Comparison of ENCODE assay signal across 19 cellular contexts in genomic region chr6:169145991-169146501, GRCh38.
DNase-seq lines count a peak whose midpoint lies in the region; ATAC-seq and TF ChIP-seq lines count a peak whose summit lies in the region.
"Had no signal": no experiment of that assay in that cellular context is flagged by ENCODE, and none has a peak within 500 bp of the region (broad histone marks: within the 10 kb centered on the region; RNA-seq: fewer than 3 reads in every experiment).

No MANE protein-coding gene starts in this region.

- H3K27me3 ChIP-seq in BJ (ENCODE audit: control insufficient read depth, insufficient read depth, low read length) = no peaks in the 10 kb centered on the region
- no peaks in the 10 kb centered on the region for H3K27me3 ChIP-seq in adipocyte (replicated peaks; ENCODE audit: control insufficient read depth, insufficient read depth, low read length)
- no peaks in the 10 kb centered on the region for H3K27me3 ChIP-seq in ascending aorta
- H3K27me3 ChIP-seq: right lobe of liver had no signal

- TF ChIP-seq CTCF in BJ (IDR thresholded peaks at IDR 0.05; ENCODE audit: insufficient read depth, low read depth, low read length) (no peak), osteocyte (IDR thresholded peaks at IDR 0.05) (no peak), ascending aorta (IDR thresholded peaks at IDR 0.05) (no peak)

- intact Hi-C loops in ascending aorta (cut with DNase I) = no loop called here

- peaks cover 14% of the 10 kb centered on the region for H3K36me3 Mint-ChIP-seq in osteocyte (ENCODE audit: unreplicated experiment)
- H3K36me3 Mint-ChIP-seq: type B pancreatic cell had no signal

- H3K9me3 Mint-ChIP-seq in osteocyte (ENCODE audit: unreplicated experiment) = peaks cover 24% of the 10 kb centered on the region

- ATAC-seq in HG02571 (IDR thresholded peaks at IDR 0.05; ENCODE audit: unreplicated experiment) (no peak), HG02678 (IDR thresholded peaks at IDR 0.05; ENCODE audit: unreplicated experiment) (no peak)
- ATAC-seq: activated naive CD8-positive, alpha-beta T cell treated with anti-CD3 and anti-CD28 coated beads, Interleukin-2, amount 50 U/mL, for 24 hours; activated T-cell treated with anti-CD3 and anti-CD28 coated beads, Interleukin-2, amount 50 U/mL, for 72 hours; lower lobe of right lung; right lobe of liver had no signal

- no peak overlapping the region for H3K9ac ChIP-seq in adipocyte (ENCODE audit: low read length)

- H3K4me1 Mint-ChIP-seq in osteocyte (ENCODE audit: unreplicated experiment) = peaks cover 40% of the 10 kb centered on the region
- H3K4me1 Mint-ChIP-seq: activated naive CD8-positive, alpha-beta T cell treated with anti-CD3 and anti-CD28 coated beads, Interleukin-2, amount 50 U/mL, for 24 hours had no signal

- CTCF ChIA-PET in BJ (lab: Yijun Ruan, JAX) = no interaction called here

- no peak overlapping the region for H3K4me3 Mint-ChIP-seq in osteocyte (ENCODE audit: unreplicated experiment)
- H3K4me3 Mint-ChIP-seq: activated naive CD8-positive, alpha-beta T cell treated with anti-CD3 and anti-CD28 coated beads, Interleukin-2, amount 50 U/mL, for 24 hours; activated T-cell treated with anti-CD3 and anti-CD28 coated beads, Interleukin-2, amount 50 U/mL, for 72 hours; type B pancreatic cell had no signal

- H3K27ac ChIP-seq in ascending aorta = no peak overlapping the region
- H3K27ac ChIP-seq: lower lobe of right lung, right lobe of liver, RWPE1 had no signal

- H3K27ac Mint-ChIP-seq in osteocyte (ENCODE audit: unreplicated experiment) = peak overlapping the region; percentile 34
- H3K27ac Mint-ChIP-seq: activated naive CD8-positive, alpha-beta T cell treated with anti-CD3 and anti-CD28 coated beads, Interleukin-2, amount 50 U/mL, for 24 hours; activated T-cell treated with anti-CD3 and anti-CD28 coated beads, Interleukin-2, amount 50 U/mL, for 72 hours; type B pancreatic cell had no signal

- DNase-seq in BJ (ENCODE audit: low read depth) (peak; percentile 56), adipocyte (ENCODE audit: low read depth) (peak; percentile 61), fibroblast of the conjunctiva (ENCODE audit: low read depth) (peak; percentile 49), osteocyte (ENCODE audit: extremely low spot score, unreplicated experiment) (no peak), NCI-H446 treated with DMSO at 0.1 percent for 48 hours (lab: John Stamatoyannopoulos, UW) (no peak), ascending aorta (ENCODE audit: low spot score in 2 of 2) (no peak)
- DNase-seq: activated CD4-positive, alpha-beta T cell treated with anti-CD3 and anti-CD28 coated beads, Interleukin-2, amount 50 U/mL, for 1 hour; activated naive CD8-positive, alpha-beta T cell treated with anti-CD3 and anti-CD28 coated beads, Interleukin-2, amount 50 U/mL, for 24 hours; activated T-cell treated with anti-CD3 and anti-CD28 coated beads, Interleukin-2, amount 50 U/mL, for 72 hours; lower lobe of right lung; NCI-H2107; NCI-H748 treated with DMSO at 0.1 percent for 48 hours; right lobe of liver; stimulated activated CD4-positive, alpha-beta T cell treated with anti-CD3 and anti-CD28 coated beads, Interleukin-4, amount 100 ng/mL, for 24 hours; T1000 had no signal

- H3K4me3 ChIP-seq in BJ (ENCODE audit: low read depth, low read length) (no peak overlapping the region), adipocyte (ENCODE audit: low read length) (no peak overlapping the region), ascending aorta (no peak overlapping the region)
- H3K4me3 ChIP-seq: lower lobe of right lung, right lobe of liver had no signal

- H3K36me3 ChIP-seq in BJ (ENCODE audit: control insufficient read depth, insufficient read depth, low read length) (no peaks in the 10 kb centered on the region), adipocyte (ENCODE audit: control insufficient read depth, insufficient read depth, low read length, severe bottlenecking) (no peaks in the 10 kb centered on the region), ascending aorta (no peaks in the 10 kb centered on the region)
- H3K36me3 ChIP-seq: lower lobe of right lung, right lobe of liver had no signal

- POLR2A ChIA-PET in BJ (lab: Charles Lee) = no interaction called here

- H3K9me3 ChIP-seq in adipocyte (ENCODE audit: control insufficient read depth, low read length) (peaks cover 23% of the 10 kb centered on the region), ascending aorta (peaks cover 0 to 14% of the 10 kb centered on the region in 2 donors)
- H3K9me3 ChIP-seq: lower lobe of right lung, right lobe of liver had no signal

- no peaks in the 10 kb centered on the region for H3K27me3 Mint-ChIP-seq in osteocyte (ENCODE audit: unreplicated experiment)
- H3K27me3 Mint-ChIP-seq: activated naive CD8-positive, alpha-beta T cell treated with anti-CD3 and anti-CD28 coated beads, Interleukin-2, amount 50 U/mL, for 24 hours had no signal

- H3K4me1 ChIP-seq in adipocyte (ENCODE audit: control insufficient read depth, insufficient read depth, low read length) (peaks cover 19% of the 10 kb centered on the region), ascending aorta (peaks cover 3 to 17% of the 10 kb centered on the region in 2 donors)
- H3K4me1 ChIP-seq: lower lobe of right lung, right lobe of liver had no signal

Comparison
In these comparisons a context has a peak if more than half of its experiments do, and no peak if none do; other contexts are left out.
1. DNase-seq: peak in BJ (single experiment), adipocyte (single experiment) and fibroblast of the conjunctiva (single experiment); none in osteocyte (single experiment), NCI-H446 treated with DMSO at 0.1 percent for 48 hours (single experiment) and ascending aorta (0 of 2).